ENCODE assay signal across 1 cellular context in the genomic region with DNA sequence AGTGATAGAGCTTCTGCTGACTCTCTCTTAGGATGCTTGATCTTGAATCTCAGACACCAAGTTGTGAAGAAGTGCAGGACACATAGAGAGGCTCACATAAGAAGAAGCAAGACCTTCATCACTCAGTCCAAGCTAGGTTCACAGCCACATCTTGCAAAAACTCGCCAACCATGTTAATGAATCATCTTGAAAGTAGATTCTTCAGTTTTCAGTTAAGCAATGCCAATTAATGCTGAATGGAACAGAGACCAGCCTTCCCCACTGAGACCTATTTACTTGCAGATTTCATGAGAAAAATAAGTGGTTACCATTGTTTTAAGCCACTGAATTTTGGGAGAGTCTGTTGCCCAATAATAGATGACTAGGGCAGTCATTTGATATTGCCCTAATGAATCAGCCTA.
A peak's percentile ranks its signal among the peaks of the same experiment; 100 is the strongest.
TF ChIP-seq lines count a peak whose summit lies in the region.

No MANE protein-coding gene starts in this region.

TF ChIP-seq in GM12878, 131 proteins besides CTCF, POLR2A, EP300 and RAD21 (continued from another document):
- TF ChIP-seq, protein P1, sequence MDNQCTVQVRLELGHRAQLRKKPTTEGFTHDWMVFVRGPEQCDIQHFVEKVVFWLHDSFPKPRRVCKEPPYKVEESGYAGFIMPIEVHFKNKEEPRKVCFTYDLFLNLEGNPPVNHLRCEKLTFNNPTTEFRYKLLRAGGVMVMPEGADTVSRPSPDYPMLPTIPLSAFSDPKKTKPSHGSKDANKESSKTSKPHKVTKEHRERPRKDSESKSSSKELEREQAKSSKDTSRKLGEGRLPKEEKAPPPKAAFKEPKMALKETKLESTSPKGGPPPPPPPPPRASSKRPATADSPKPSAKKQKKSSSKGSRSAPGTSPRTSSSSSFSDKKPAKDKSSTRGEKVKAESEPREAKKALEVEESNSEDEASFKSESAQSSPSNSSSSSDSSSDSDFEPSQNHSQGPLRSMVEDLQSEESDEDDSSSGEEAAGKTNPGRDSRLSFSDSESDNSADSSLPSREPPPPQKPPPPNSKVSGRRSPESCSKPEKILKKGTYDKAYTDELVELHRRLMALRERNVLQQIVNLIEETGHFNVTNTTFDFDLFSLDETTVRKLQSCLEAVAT (IDR thresholded peaks at IDR 0.05): 0 out of 2 replicates have a peak, but pooled peaks have one; percentile 34
- TF ChIP-seq FOXK2 (IDR thresholded peaks at IDR 0.05) (no peak), IKZF1 (conservative IDR thresholded peaks at IDR 0.05) (peak; percentile 40; the same call in 1 of the 2 replicates), DPF2 (IDR thresholded peaks at IDR 0.05) (peak; percentile 60; the same call in 1 of the 2 replicates), MTA2 (IDR thresholded peaks at IDR 0.05; ENCODE audit: low read depth) (peak; percentile 94), RELB (IDR thresholded peaks at IDR 0.05; ENCODE audit: low read depth) (0 out of 2 replicates have a peak, but pooled peaks have one; percentile 27), SREBF2 (IDR thresholded peaks at IDR 0.05; ENCODE audit: low read length) (no peak), IRF4 (IDR thresholded peaks at IDR 0.05; ENCODE audit: low read depth, low read length) (0 out of 2 replicates have a peak, but pooled peaks have one; percentile 11), ATF7 (IDR thresholded peaks at IDR 0.05; ENCODE audit: low read depth) (peak; percentile 33; the same call in 1 of the 2 replicates), BCL11A (IDR thresholded peaks at IDR 0.05; ENCODE audit: low read depth, low read length) (peak; percentile 61; the same call in 1 of the 2 replicates)
- TF ChIP-seq, protein P2, sequence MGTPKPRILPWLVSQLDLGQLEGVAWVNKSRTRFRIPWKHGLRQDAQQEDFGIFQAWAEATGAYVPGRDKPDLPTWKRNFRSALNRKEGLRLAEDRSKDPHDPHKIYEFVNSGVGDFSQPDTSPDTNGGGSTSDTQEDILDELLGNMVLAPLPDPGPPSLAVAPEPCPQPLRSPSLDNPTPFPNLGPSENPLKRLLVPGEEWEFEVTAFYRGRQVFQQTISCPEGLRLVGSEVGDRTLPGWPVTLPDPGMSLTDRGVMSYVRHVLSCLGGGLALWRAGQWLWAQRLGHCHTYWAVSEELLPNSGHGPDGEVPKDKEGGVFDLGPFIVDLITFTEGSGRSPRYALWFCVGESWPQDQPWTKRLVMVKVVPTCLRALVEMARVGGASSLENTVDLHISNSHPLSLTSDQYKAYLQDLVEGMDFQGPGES (IDR thresholded peaks at IDR 0.05): no peak
